Comparison of ENCODE assay signal across 15 cellular contexts in the genomic region with DNA sequence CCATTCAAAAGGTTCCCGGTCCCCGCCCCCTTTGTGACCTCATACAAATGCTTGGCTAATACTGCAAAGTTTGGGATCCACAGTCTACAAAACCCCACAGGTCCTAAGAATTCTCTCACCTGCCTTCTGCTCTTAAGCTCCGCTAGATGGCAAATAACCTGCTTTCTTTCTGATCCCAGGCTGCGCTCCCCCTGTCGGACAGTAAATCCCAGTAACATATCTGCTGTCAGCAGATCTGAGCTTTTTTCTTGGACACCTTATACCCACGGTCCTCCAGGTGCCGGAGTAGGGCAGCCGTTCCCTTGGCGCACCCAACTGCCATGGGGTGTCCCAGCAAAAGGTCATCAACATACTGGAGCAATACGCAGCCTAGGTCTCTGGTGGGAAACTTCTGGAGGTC. TPM values are rescaled to one million over a fixed set of nuclear protein-coding genes. Genes with fewer than 3 reads are reported as not detected.
DNase-seq lines count a peak whose midpoint lies in the region; ATAC-seq, FAIRE-seq and TF ChIP-seq lines count a peak whose summit lies in the region.
"Had no signal": no experiment of that assay in that cellular context is flagged by ENCODE, and none has a peak within 500 bp of the region (broad histone marks: within the 10 kb centered on the region; RNA-seq: fewer than 3 reads in every experiment).

No MANE protein-coding gene starts in this region.

- H3K9ac ChIP-seq in K562 (ENCODE audit: insufficient read depth in 1 of 2, low read depth in 2 of 2, low read length in 2 of 2) = peak overlapping the region; percentile 48 to 81; a peak in 3 of 4 replicates
- H3K9ac ChIP-seq: BLaER1 treated with 17β-estradiol and CSF1 and Interleukin-3, amounts not matched to agents 10 nM and 100 nM had no signal

- peak; percentile 63 to 80 for TF ChIP-seq RAD21 in K562 (CRISPR knock-in tag; conservative IDR thresholded peaks at IDR 0.05 in 1 of 2, IDR thresholded peaks at IDR 0.05 in 1 of 2)

- H3K4me2 ChIP-seq in K562 (ENCODE audit: insufficient read depth, low read length) = peak overlapping the region; percentile 74
- H3K4me2 ChIP-seq: BLaER1 treated with 17β-estradiol and CSF1 and Interleukin-3, amounts not matched to agents 10 nM and 100 nM; PC-9 had no signal

- TF ChIP-seq CTCF in K562 (IDR thresholded peaks at IDR 0.05 in 2 of 3, conservative IDR thresholded peaks at IDR 0.05 in 1 of 3; ENCODE audit: insufficient read depth in 2 of 3, low read depth in 1 of 3, low read length in 3 of 3) = peak; percentile 85 to 99 (median 99)

- intact Hi-C loops in K562 (cut with micrococcal nuclease) (loop anchor here (2.0 kb wide), 2 partner anchors 28 to 60 kb away; partner anchors contain the start of gene MRPS2), posterior vena cava (cut with DNase I) (no loop called here)

- in situ Hi-C loops in K562 (cut with MboI) = no loop called here

- no peak for TF ChIP-seq POLR2A in K562 (conservative IDR thresholded peaks at IDR 0.05)

- peak overlapping the region; percentile 83 for H3K27ac ChIP-seq in K562 (ENCODE audit: extremely low read depth, low read depth, low read length)
- H3K27ac ChIP-seq: BLaER1 treated with 17β-estradiol and CSF1 and Interleukin-3, amounts not matched to agents 10 nM and 100 nM; HL-60; PC-9; suprapubic skin had no signal

- peak overlapping the region; percentile 18; the same call in 1 of the 2 replicates for H3K4me3 ChIP-seq in K562
- H3K4me3 ChIP-seq: BLaER1 treated with 17β-estradiol and CSF1 and Interleukin-3, amounts not matched to agents 10 nM and 100 nM; PC-9; suprapubic skin had no signal

- H4K20me1 ChIP-seq in K562 (replicated peaks; ENCODE audit: control insufficient read depth, insufficient read depth, low read length) = no peaks in the 10 kb centered on the region
- H4K20me1 ChIP-seq: BLaER1 treated with 17β-estradiol and CSF1 and Interleukin-3, amounts not matched to agents 10 nM and 100 nM had no signal

- BruUV-seq in K562 (replicated peaks; lab: Mats Ljungman, UMichigan) = no TSS peak

- no peaks in the 10 kb centered on the region for H3K27me3 ChIP-seq in K562 (ENCODE audit: control insufficient read depth in 2 of 2, insufficient read depth in 2 of 2, low read length in 2 of 2)
- H3K27me3 ChIP-seq: BLaER1 treated with 17β-estradiol and CSF1 and Interleukin-3, amounts not matched to agents 10 nM and 100 nM had no signal

- H2AFZ ChIP-seq in K562 (ENCODE audit: low read depth, low read length) = peak overlapping the region; percentile 91
- H2AFZ ChIP-seq: PC-9 had no signal

- TF ChIP-seq EP300 in K562 (IDR thresholded peaks at IDR 0.05; ENCODE audit: low read length) = peak; percentile 45; the same call in 1 of the 2 replicates

- H3K9me1 ChIP-seq in K562 (ENCODE audit: control insufficient read depth, insufficient read depth, low read length) = no peaks in the 10 kb centered on the region

- H3K9me3 ChIP-seq in K562 (replicated peaks; ENCODE audit: control insufficient read depth, insufficient read depth, low read depth, low read length) = peaks cover 4% of the 10 kb centered on the region

- DNase-seq in ELF-1 (ENCODE audit: low read depth, low spot score) (peak; percentile 23), NCI-H146 (lab: John Stamatoyannopoulos, UW) (peak; percentile 35), K562 (ENCODE audit: extremely low read depth in 1 of 4, low spot score in 3 of 4) (peak in 2 of 4 experiments; percentile 43 to 91), posterior vena cava (ENCODE audit: low spot score) (peak; percentile 41), NCI-H1417 treated with DMSO at 0.1 percent for 48 hours (lab: John Stamatoyannopoulos, UW) (no peak), foreskin melanocyte (no peak), germinal center (ENCODE audit: low spot score) (no peak)
- DNase-seq: activated naive CD8-positive, alpha-beta T cell treated with anti-CD3 and anti-CD28 coated beads for 36 hours; central memory CD4-positive, alpha-beta T cell; EL had no signal

- H3K4me1 ChIP-seq in K562 (replicated peaks in 1 of 2; ENCODE audit: control insufficient read depth in 2 of 2, insufficient read depth in 2 of 2, low read length in 2 of 2) = peaks cover 18 to 32% of the 10 kb centered on the region in 2 experiments
- H3K4me1 ChIP-seq: suprapubic skin had no signal

- ATAC-seq in K562 = peak; percentile 76

- H3K79me2 ChIP-seq in K562 (ENCODE audit: control insufficient read depth, insufficient read depth, low read length) = no peaks in the 10 kb centered on the region

- FAIRE-seq in K562 (lab: Jason Lieb, UNC) = peak; percentile 96
- FAIRE-seq: GM12891 had no signal

- POLR2A ChIA-PET in K562 (lab: Yijun Ruan, JAX) = interaction anchor here (0.7 to 1.6 kb wide), 8 partner anchors 19 to 657 kb away, joined by 3 to 5 read pairs (median 4); no protein-coding TSS in a partner anchor

- CTCF ChIA-PET in K562 (lab: Yijun Ruan, JAX; ENCODE audit: low intra/inter-chr PET ratio) = interaction anchor here (0.6 to 1.0 kb wide), 2 partner anchors 26 to 27 kb away, joined by 3 read pairs; no protein-coding TSS in a partner anchor

- under 1% methylated on average over 10 of the region's 10 CpGs for WGBS in K562 (ENCODE audit: insufficient coverage, low coverage, missing lambda C conversion rate)

- H3K36me3 ChIP-seq in K562 (ENCODE audit: control insufficient read depth, insufficient read depth, low read length) = no peaks in the 10 kb centered on the region
- H3K36me3 ChIP-seq: BLaER1 treated with 17β-estradiol and CSF1 and Interleukin-3, amounts not matched to agents 10 nM and 100 nM; suprapubic skin had no signal

TF ChIP-seq in K562, 482 proteins besides CTCF, POLR2A, EP300 and RAD21 (continues in another document):
- TF ChIP-seq ARID1B (IDR thresholded peaks at IDR 0.05) (peak; percentile 33; the same call in 1 of the 2 replicates), BHLHE40 (IDR thresholded peaks at IDR 0.05; ENCODE audit: low read length) (peak; percentile 26; the same call in 1 of the 2 replicates), BRD9 (IDR thresholded peaks at IDR 0.05; ENCODE audit: low read depth, partially characterized antibody) (peak; percentile 65), RBM25 (IDR thresholded peaks at IDR 0.05; ENCODE audit: low read depth, low read length, severe bottlenecking) (no peak), CREB3 (tag; conservative IDR thresholded peaks at IDR 0.05; ENCODE audit: low read depth) (no peak)

RNA-seq across cellular contexts. Expression of gene PPP1R26, which starts 39.0 kb away (rescaled TPM):
- 19.1 and 41.6 TPM in 2 replicates for total RNA-seq in K562 (2011; cell fraction: chromatin; rRNA removed; ENCODE audit: low replicate concordance)
- 25.8 and 36.4 TPM in 2 replicates for total RNA-seq in K562 (2011; cell fraction: nucleolus; rRNA removed)
- 20.5 and 21.5 TPM in 2 replicates for total RNA-seq in K562 (2011; cell fraction: nucleoplasm; rRNA removed)
- total RNA-seq in K562 (2014; rRNA removed) (25.1 and 29.6 TPM in 2 replicates), K562 (2014; rRNA removed; fragmentation: Illumina TruSeq; extraction: Trizol) (8.1 and 11.3 TPM in 2 replicates), K562 (2015; rRNA removed; fragmentation: Illumina TruSeq; extraction: Trizol) (18.2 and 19.4 TPM in 2 replicates), K562 (2021) (23.6 and 26.8 TPM in 2 replicates), posterior vena cava (1 to 10 TPM; 8.0 to 8.9 TPM)
- polyA plus RNA-seq in K562 (2011; rRNA removed) (8.6 and 9.3 TPM in 2 replicates), K562 (2014; fragmentation: Illumina TruSeq; extraction: Trizol) (8.0 and 12.4 TPM in 2 replicates), K562 (2014; fragmentation: Nextera tagmentation; extraction: Ambion mirVana) (under 1 TPM; 0.77 to 0.89 TPM), K562 (2014; rRNA removed) (15.0 and 15.6 TPM in 2 replicates)
- polyA plus RNA-seq in K562 (2011; cell fraction: cytosol; rRNA removed) = 9.9 and 15.5 TPM in 2 replicates
- 18.4 and 32.2 TPM in 2 replicates for polyA plus RNA-seq in K562 (2011; cell fraction: nucleus; rRNA removed)
- polyA plus RNA-seq in K562 (2012) = 19.0 and 28.0 TPM in 2 replicates
- polyA minus RNA-seq in K562 (2011; rRNA and poly(A)+ RNA removed) = 10.1 and 23.5 TPM in 2 replicates
- 16.4 and 18.4 TPM in 2 replicates for polyA minus RNA-seq in K562 (2011; cell fraction: cytosol; rRNA and poly(A)+ RNA removed)
- 7.4 and 8.1 TPM in 2 replicates for polyA minus RNA-seq in K562 (2011; cell fraction: nucleus; rRNA and poly(A)+ RNA removed)

RNA-seq across cellular contexts. Expression of gene MRPS2, which starts 59.9 kb away (rescaled TPM):
- total RNA-seq in K562 (2011; cell fraction: chromatin; rRNA removed; ENCODE audit: low replicate concordance) = 22.8 and 99.4 TPM in 2 replicates
- total RNA-seq in K562 (2011; cell fraction: nucleolus; rRNA removed) = 83.4 and 87.4 TPM in 2 replicates
- total RNA-seq in K562 (2011; cell fraction: nucleoplasm; rRNA removed) = 44.5 and 53.2 TPM in 2 replicates
- total RNA-seq in K562 (2014; rRNA removed) (120 and 168 TPM in 2 replicates), K562 (2014; rRNA removed; fragmentation: Illumina TruSeq; extraction: Trizol) (27.3 and 39.7 TPM in 2 replicates), K562 (2015; rRNA removed; fragmentation: Illumina TruSeq; extraction: Trizol) (73.9 and 75.9 TPM in 2 replicates), K562 (2021) (106 and 110 TPM in 2 replicates), posterior vena cava (10 to 100 TPM; 15.9 to 16.3 TPM)
- polyA plus RNA-seq in K562 (2011; rRNA removed) (81.3 and 135 TPM in 2 replicates), K562 (2014; fragmentation: Illumina TruSeq; extraction: Trizol) (167 and 221 TPM in 2 replicates), K562 (2014; fragmentation: Nextera tagmentation; extraction: Ambion mirVana) (10 to 100 TPM in 1 of 2 experiments, 1 to 10 TPM in 1; 8.0 to 10.9 TPM), K562 (2014; rRNA removed) (128 and 133 TPM in 2 replicates)
- polyA plus RNA-seq in K562 (2011; cell fraction: cytosol; rRNA removed) = 412 and 778 TPM in 2 replicates
- 169 and 254 TPM in 2 replicates for polyA plus RNA-seq in K562 (2011; cell fraction: nucleus; rRNA removed)
- 119 and 130 TPM in 2 replicates for polyA plus RNA-seq in K562 (2012)
- 77.8 and 115 TPM in 2 replicates for polyA minus RNA-seq in K562 (2011; rRNA and poly(A)+ RNA removed)
- polyA minus RNA-seq in K562 (2011; cell fraction: cytosol; rRNA and poly(A)+ RNA removed) = 140 and 152 TPM in 2 replicates
- polyA minus RNA-seq in K562 (2011; cell fraction: nucleus; rRNA and poly(A)+ RNA removed) = 44.6 and 49.4 TPM in 2 replicates

Comparison
In these comparisons a context has a peak if more than half of its experiments do, and no peak if none do; other contexts are left out.
1. DNase-seq: peak in ELF-1 (single experiment), NCI-H146 (single experiment) and posterior vena cava (single experiment); none in NCI-H1417 treated with DMSO at 0.1 percent for 48 hours (single experiment), foreskin melanocyte (single experiment) and germinal center (single experiment).